ENCODE assay signal across 1 cellular context in genomic region chr16:11621539-11621919, GRCh38.
TF ChIP-seq lines count a peak whose summit lies in the region.

No MANE protein-coding gene starts in this region.

TF ChIP-seq in GM23338, 12 proteins besides CTCF, POLR2A, EP300 and RAD21 (continued from another document):
- TF ChIP-seq ZNF462 (CRISPR knock-in tag; IDR thresholded peaks at IDR 0.05), result no peak
TF ChIP-seq in GM23338: peak in this region for 0.
